22 cellular contexts compared by ENCODE assay signal in the genomic region with DNA sequence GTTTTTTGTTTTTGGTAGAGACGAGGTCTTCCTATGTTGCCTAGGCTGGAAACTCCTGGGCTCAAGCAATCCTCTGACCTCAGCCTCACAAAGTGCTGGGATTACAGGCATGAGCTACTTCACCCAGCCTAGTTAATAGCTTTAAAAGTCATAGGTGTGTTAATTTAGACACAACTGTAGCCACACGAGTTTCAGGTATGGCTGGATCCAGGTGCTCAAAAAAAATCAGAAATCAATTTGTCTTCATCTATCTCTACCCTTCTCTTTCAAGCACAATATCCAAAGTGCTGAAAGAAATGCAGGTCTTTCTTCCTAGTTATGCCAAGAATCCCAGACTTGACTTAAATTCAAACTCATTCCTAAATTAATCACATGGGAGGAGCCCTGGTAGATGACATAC. TPM values are rescaled to one million over a fixed set of nuclear protein-coding genes. Genes with fewer than 3 reads are reported as not detected.
A peak's percentile ranks its signal among the peaks of the same experiment; 100 is the strongest.
DNase-seq lines count a peak whose midpoint lies in the region; ATAC-seq, FAIRE-seq and TF ChIP-seq lines count a peak whose summit lies in the region.
"Had no signal": no experiment of that assay in that cellular context is flagged by ENCODE, and none has a peak within 500 bp of the region (broad histone marks: within the 10 kb centered on the region; RNA-seq: fewer than 3 reads in every experiment).

No MANE protein-coding gene starts in this region.

- TF ChIP-seq CTCF in HepG2 (CRISPR knock-in tag; IDR thresholded peaks at IDR 0.05), result no peak
- no peak for TF ChIP-seq CTCF in right lobe of liver (IDR thresholded peaks at IDR 0.05)
- no peak for TF ChIP-seq CTCF in neural progenitor cell (IDR thresholded peaks at IDR 0.05)

- POLR2A ChIA-PET in HepG2 (lab: Yijun Ruan, JAX), result interaction anchor here (0.9 to 2.2 kb wide), 10 partner anchors 9 to 62 kb away, joined by 3 to 21 read pairs (median 8); a partner anchor contains a TSS

- no peak for TF ChIP-seq RAD21 in HepG2 (CRISPR knock-in tag; IDR thresholded peaks at IDR 0.05)

- 64% methylated on average over 2 of the region's 2 CpGs for WGBS in HepG2 (ENCODE audit: low lambda C conversion rate)
- WGBS in right lobe of liver (ENCODE audit: insufficient coverage, low coverage, low lambda C conversion rate, missing lambda C conversion rate), result 92% methylated on average over 2 of the region's 2 CpGs

- FAIRE-seq in HepG2 (lab: Jason Lieb, UNC), result no peak
- FAIRE-seq: A549, D721Med, G401.6, GM12891 had no signal

- no peaks in the 10 kb centered on the region for H3K27me3 ChIP-seq in HepG2 (ENCODE audit: control insufficient read depth in 1 of 2, insufficient read depth in 2 of 2, low read length in 2 of 2)
- H3K27me3 ChIP-seq in right lobe of liver, result no peaks in the 10 kb centered on the region
- no peaks in the 10 kb centered on the region for H3K27me3 ChIP-seq in neural progenitor cell
- no peaks in the 10 kb centered on the region for H3K27me3 ChIP-seq in HAP-1 (ENCODE audit: low read depth)
- H3K27me3 ChIP-seq: BLaER1 treated with 17β-estradiol and CSF1 and Interleukin-3, amounts not matched to agents 10 nM and 100 nM had no signal

- H3K4me3 ChIP-seq in HepG2 (replicated peaks in 1 of 3; ENCODE audit: insufficient read depth in 1 of 3, low read depth in 2 of 3, low read length in 3 of 3), result no peak overlapping the region
- H3K4me3 ChIP-seq in right lobe of liver, result no peak overlapping the region
- H3K4me3 ChIP-seq in neural progenitor cell, result no peak overlapping the region
- no peak overlapping the region for H3K4me3 ChIP-seq in HAP-1
- H3K4me3 ChIP-seq: A549; BLaER1 treated with 17β-estradiol and CSF1 and Interleukin-3, amounts not matched to agents 10 nM and 100 nM had no signal

- H3K9ac ChIP-seq in HepG2 (ENCODE audit: insufficient read depth, low read depth, low read length), result no peak overlapping the region
- H3K9ac ChIP-seq in neural progenitor cell, result no peak overlapping the region
- H3K9ac ChIP-seq: BLaER1 treated with 17β-estradiol and CSF1 and Interleukin-3, amounts not matched to agents 10 nM and 100 nM had no signal

- H3K27me3 Mint-ChIP-seq in neural progenitor cell (ENCODE audit: insufficient read depth, low read depth), result no peaks in the 10 kb centered on the region
- H3K27me3 Mint-ChIP-seq: B cell; CD4-positive, alpha-beta T cell had no signal

- no peak for TF ChIP-seq POLR2A in HepG2 (IDR thresholded peaks at IDR 0.05; ENCODE audit: insufficient read depth in 1 of 2, low read depth in 2 of 2, low read length in 2 of 2)
- no peak for TF ChIP-seq POLR2A in right lobe of liver (IDR thresholded peaks at IDR 0.05)

- H3K79me2 ChIP-seq in HepG2 (ENCODE audit: insufficient read depth, low read length), result no peaks in the 10 kb centered on the region
- H3K79me2 ChIP-seq in neural progenitor cell (ENCODE audit: low read depth), result no peaks in the 10 kb centered on the region

- H3K4me1 ChIP-seq in HepG2 (ENCODE audit: insufficient read depth, low read length), result peaks cover 85% of the 10 kb centered on the region
- no peaks in the 10 kb centered on the region for H3K4me1 ChIP-seq in right lobe of liver
- peaks cover 4% of the 10 kb centered on the region for H3K4me1 ChIP-seq in neural progenitor cell
- H3K4me1 ChIP-seq in HAP-1, result peaks cover 7% of the 10 kb centered on the region

- H3K9me3 Mint-ChIP-seq in neural progenitor cell, result no peaks in the 10 kb centered on the region
- H3K9me3 Mint-ChIP-seq in stimulated activated effector memory CD8-positive, alpha-beta T cell treated with anti-CD3 and anti-CD28 coated beads, Interleukin-12 subunit alpha, Interleukin-12 subunit beta, amount 100 ng/mL, for 72 hours, result no peaks in the 10 kb centered on the region
- H3K9me3 Mint-ChIP-seq: CD4-positive, alpha-beta T cell; CD8-positive, alpha-beta memory T cell had no signal

- peak overlapping the region; percentile 52 for H3K4me2 ChIP-seq in HepG2 (ENCODE audit: low read depth, low read length)
- no peak overlapping the region for H3K4me2 ChIP-seq in neural progenitor cell
- H3K4me2 ChIP-seq: A549; BLaER1 treated with 17β-estradiol and CSF1 and Interleukin-3, amounts not matched to agents 10 nM and 100 nM had no signal

- no peaks in the 10 kb centered on the region for H3K36me3 ChIP-seq in HepG2 (replicated peaks in 1 of 2; ENCODE audit: control insufficient read depth in 1 of 2, insufficient read depth in 2 of 2, low read length in 2 of 2)
- no peaks in the 10 kb centered on the region for H3K36me3 ChIP-seq in right lobe of liver
- H3K36me3 ChIP-seq in neural progenitor cell, result no peaks in the 10 kb centered on the region
- no peaks in the 10 kb centered on the region for H3K36me3 ChIP-seq in HAP-1 (replicated peaks)
- H3K36me3 ChIP-seq: BLaER1 treated with 17β-estradiol and CSF1 and Interleukin-3, amounts not matched to agents 10 nM and 100 nM had no signal

- ATAC-seq in HepG2, result no peak
- no peak for ATAC-seq in right lobe of liver
- ATAC-seq in stimulated activated effector memory CD8-positive, alpha-beta T cell treated with anti-CD3 and anti-CD28 coated beads, Interleukin-12 subunit alpha, Interleukin-12 subunit beta, amount 100 ng/mL, for 72 hours, result no peak
- no peak for ATAC-seq in GM21447 (IDR thresholded peaks at IDR 0.05; ENCODE audit: unreplicated experiment)

- no TSS peak for BruUV-seq in HepG2 (replicated peaks; lab: Mats Ljungman, UMichigan)

- H2AFZ ChIP-seq in HepG2 (ENCODE audit: low read length) (no peak overlapping the region), neural progenitor cell (replicated peaks) (no peak overlapping the region)

- intact Hi-C loops in HepG2 (cut with micrococcal nuclease; ENCODE audit: unreplicated experiment) (loop anchor here (1.0 to 2.0 kb wide), 4 partner anchors 32 to 74 kb away; no protein-coding TSS in a partner anchor), right lobe of liver (cut with DNase I) (loop anchor here (5.0 kb wide), 2 partner anchors 52 to 67 kb away; no protein-coding TSS in a partner anchor)

- no peaks in the 10 kb centered on the region for H3K36me3 Mint-ChIP-seq in neural progenitor cell
- no peaks in the 10 kb centered on the region for H3K36me3 Mint-ChIP-seq in stimulated activated effector memory CD8-positive, alpha-beta T cell treated with anti-CD3 and anti-CD28 coated beads, Interleukin-12 subunit alpha, Interleukin-12 subunit beta, amount 100 ng/mL, for 72 hours

- peaks cover 8% of the 10 kb centered on the region for H3K4me1 Mint-ChIP-seq in neural progenitor cell
- peaks cover 3% of the 10 kb centered on the region for H3K4me1 Mint-ChIP-seq in stimulated activated effector memory CD8-positive, alpha-beta T cell treated with anti-CD3 and anti-CD28 coated beads, Interleukin-12 subunit alpha, Interleukin-12 subunit beta, amount 100 ng/mL, for 72 hours
- H3K4me1 Mint-ChIP-seq: CD8-positive, alpha-beta memory T cell had no signal

- H3K4me3 Mint-ChIP-seq in neural progenitor cell, result no peak overlapping the region
- no peak overlapping the region for H3K4me3 Mint-ChIP-seq in stimulated activated effector memory CD8-positive, alpha-beta T cell treated with anti-CD3 and anti-CD28 coated beads, Interleukin-12 subunit alpha, Interleukin-12 subunit beta, amount 100 ng/mL, for 72 hours
- H3K4me3 Mint-ChIP-seq: B cell; CD4-positive, alpha-beta T cell; CD8-positive, alpha-beta memory T cell had no signal

- H3K27ac ChIP-seq in HepG2 (ENCODE audit: extremely low read length, insufficient read depth, low read length) (no peak overlapping the region), right lobe of liver (no peak overlapping the region), neural progenitor cell (no peak overlapping the region)
- H3K27ac ChIP-seq: 22Rv1; A549; BLaER1 treated with 17β-estradiol and CSF1 and Interleukin-3, amounts not matched to agents 10 nM and 100 nM; C4-2B had no signal

- no peaks in the 10 kb centered on the region for H3K9me3 ChIP-seq in HepG2 (ENCODE audit: low read length)
- H3K9me3 ChIP-seq in right lobe of liver, result no peaks in the 10 kb centered on the region
- no peaks in the 10 kb centered on the region for H3K9me3 ChIP-seq in neural progenitor cell (ENCODE audit: low read depth)
- no peaks in the 10 kb centered on the region for H3K9me3 ChIP-seq in HAP-1
- H3K9me3 ChIP-seq: A549; BLaER1 treated with 17β-estradiol and CSF1 and Interleukin-3, amounts not matched to agents 10 nM and 100 nM had no signal

- no peak for DNase-seq in HepG2 (ENCODE audit: low spot score)
- DNase-seq in right lobe of liver, result no peak
- no peak for DNase-seq in neural progenitor cell (ENCODE audit: low spot score)
- DNase-seq in stimulated activated effector memory CD8-positive, alpha-beta T cell treated with anti-CD3 and anti-CD28 coated beads, Interleukin-12 subunit alpha, Interleukin-12 subunit beta, amount 100 ng/mL, for 72 hours (ENCODE audit: low spot score in 2 of 2), result no peak
- DNase-seq in HAP-1 (ENCODE audit: low spot score in 2 of 2), result no peak
- no peak for DNase-seq in stimulated activated CD4-positive, alpha-beta T cell treated with anti-CD3 and anti-CD28 coated beads, Interleukin-4, amount 100 ng/mL, for 4 hours
- DNase-seq: AML-193; Calu3; CD4-positive, alpha-beta T cell; CD8-positive, alpha-beta memory T cell; COR-L47; DMS79 treated with DMSO at 0.1 percent for 48 hours; GF-D8 had no signal

- H4K20me1 ChIP-seq in HepG2 (ENCODE audit: insufficient read depth, low read length) (no peaks in the 10 kb centered on the region), neural progenitor cell (ENCODE audit: low read depth) (no peaks in the 10 kb centered on the region)
- H4K20me1 ChIP-seq: BLaER1 treated with 17β-estradiol and CSF1 and Interleukin-3, amounts not matched to agents 10 nM and 100 nM had no signal

- H3F3A ChIP-seq in neural progenitor cell (ENCODE audit: low read depth), result peaks cover 3% of the 10 kb centered on the region

- TF ChIP-seq EP300 in HepG2 (IDR thresholded peaks at IDR 0.05; ENCODE audit: low read depth in 2 of 2, low read length in 2 of 2), result no peak
- TF ChIP-seq EP300 in HepG2 (CRISPR knock-in tag; IDR thresholded peaks at IDR 0.05; ENCODE audit: borderline replicate concordance), result no peak

- in situ Hi-C loops in HepG2 (cut with HindIII; ENCODE audit: extremely low pct_ligation_motif_present, low pct_unique_long_range_greater_than_20kb), result loop anchor here (5.0 kb wide), 1 partner anchor 52 kb away; no protein-coding TSS in a partner anchor
- in situ Hi-C loops in HAP-1 (cut with MboI; ENCODE audit: low sequenced_read_pairs), result no loop called here

- CTCF ChIA-PET in HepG2 (lab: Yijun Ruan, JAX; ENCODE audit: low intra/inter-chr PET ratio, low total read pairs), result interaction anchor here (1.0 to 2.4 kb wide), 5 partner anchors 29 to 75 kb away, joined by 3 to 91 read pairs (median 10); a partner anchor contains a TSS

- H3K27ac Mint-ChIP-seq in neural progenitor cell, result peak overlapping the region; percentile 21
- peak overlapping the region; percentile 37 for H3K27ac Mint-ChIP-seq in stimulated activated effector memory CD8-positive, alpha-beta T cell treated with anti-CD3 and anti-CD28 coated beads, Interleukin-12 subunit alpha, Interleukin-12 subunit beta, amount 100 ng/mL, for 72 hours
- H3K27ac Mint-ChIP-seq: CD4-positive, alpha-beta T cell; CD8-positive, alpha-beta memory T cell had no signal

RNA-seq across cellular contexts. Expression of a gene that starts 23.9 kb away (rescaled TPM):
- total RNA-seq in HepG2 (2016; rRNA removed; fragmentation: Illumina TruSeq; extraction: Trizol) (19.5 and 27.6 TPM in 2 replicates), right lobe of liver (1 to 10 TPM; 5.5 to 9.8 (median 7.4) TPM), neural progenitor cell (ENCODE audit: low replicate concordance) (40.9 and 66.7 TPM in 2 replicates)
- 12.4 and 15.0 TPM in 2 replicates for total RNA-seq in HepG2 (2016; cell fraction: cytosol; rRNA removed; fragmentation: Illumina TruSeq; extraction: Trizol; ENCODE audit: low read depth)
- total RNA-seq in HepG2 (2016; cell fraction: insoluble cytoplasmic fraction; rRNA removed; fragmentation: Illumina TruSeq; extraction: Trizol), result 20.6 and 26.6 TPM in 2 replicates
- total RNA-seq in HepG2 (2016; cell fraction: membrane; rRNA removed; fragmentation: Illumina TruSeq; extraction: Trizol), result 21.9 and 26.0 TPM in 2 replicates
- total RNA-seq in HepG2 (2016; cell fraction: nucleus; rRNA removed; fragmentation: Illumina TruSeq; extraction: Trizol), result 10.7 and 12.4 TPM in 2 replicates
- polyA plus RNA-seq in HepG2 (2011; rRNA removed), result 5.7 and 8.6 TPM in 2 replicates
- 4.2 and 5.6 TPM in 2 replicates for polyA plus RNA-seq in HepG2 (2011; cell fraction: cytosol; rRNA removed)
- 2.1 and 3.9 TPM in 2 replicates for polyA plus RNA-seq in HepG2 (2011; cell fraction: nucleus; rRNA removed)
- polyA plus RNA-seq in HepG2 (2012), result 12.9 and 18.1 TPM in 2 replicates
- 8.5 and 11.4 TPM in 2 replicates for polyA plus RNA-seq in HepG2 (2016; cell fraction: cytosol; fragmentation: Illumina TruSeq; extraction: Trizol; ENCODE audit: low read depth)
- 31.9 and 33.4 TPM in 2 replicates for polyA plus RNA-seq in HepG2 (2016; cell fraction: insoluble cytoplasmic fraction; fragmentation: Illumina TruSeq; extraction: Trizol; ENCODE audit: low read depth)
- 14.6 and 16.7 TPM in 2 replicates for polyA plus RNA-seq in HepG2 (2016; cell fraction: membrane; fragmentation: Illumina TruSeq; extraction: Trizol; ENCODE audit: low read depth)
- 17.0 and 18.6 TPM in 2 replicates for polyA plus RNA-seq in HepG2 (2016; cell fraction: nucleus; fragmentation: Illumina TruSeq; extraction: Trizol; ENCODE audit: insufficient read depth, low read depth)
- polyA minus RNA-seq in HepG2 (2011; rRNA and poly(A)+ RNA removed; ENCODE audit: low replicate concordance), result 3.1 and 4.3 TPM in 2 replicates
- polyA minus RNA-seq in HepG2 (2011; cell fraction: cytosol; rRNA and poly(A)+ RNA removed), result 5.7 and 6.3 TPM in 2 replicates
- polyA minus RNA-seq in HepG2 (2011; cell fraction: nucleus; rRNA and poly(A)+ RNA removed), result 10.3 and 11.4 TPM in 2 replicates

RNA-seq across cellular contexts. Expression of a gene that starts 29.3 kb away (rescaled TPM):
- 130 and 138 TPM in 2 replicates for total RNA-seq in HepG2 (2016; rRNA removed; fragmentation: Illumina TruSeq; extraction: Trizol)
- 22.1 and 23.2 TPM in 2 replicates for total RNA-seq in HepG2 (2016; cell fraction: cytosol; rRNA removed; fragmentation: Illumina TruSeq; extraction: Trizol; ENCODE audit: low read depth)
- 114 and 146 TPM in 2 replicates for total RNA-seq in HepG2 (2016; cell fraction: insoluble cytoplasmic fraction; rRNA removed; fragmentation: Illumina TruSeq; extraction: Trizol)
- total RNA-seq in HepG2 (2016; cell fraction: membrane; rRNA removed; fragmentation: Illumina TruSeq; extraction: Trizol), result 63.0 and 65.0 TPM in 2 replicates
- total RNA-seq in HepG2 (2016; cell fraction: nucleus; rRNA removed; fragmentation: Illumina TruSeq; extraction: Trizol), result 59.4 and 71.5 TPM in 2 replicates
- polyA plus RNA-seq in HepG2 (2011; rRNA removed), result 267 and 269 TPM in 2 replicates
- 182 and 277 TPM in 2 replicates for polyA plus RNA-seq in HepG2 (2011; cell fraction: cytosol; rRNA removed)
- 334 and 385 TPM in 2 replicates for polyA plus RNA-seq in HepG2 (2011; cell fraction: nucleus; rRNA removed)
- polyA plus RNA-seq in HepG2 (2012), result 220 and 249 TPM in 2 replicates
- 21.5 and 27.7 TPM in 2 replicates for polyA plus RNA-seq in HepG2 (2016; cell fraction: cytosol; fragmentation: Illumina TruSeq; extraction: Trizol; ENCODE audit: low read depth)
- 122 and 156 TPM in 2 replicates for polyA plus RNA-seq in HepG2 (2016; cell fraction: insoluble cytoplasmic fraction; fragmentation: Illumina TruSeq; extraction: Trizol; ENCODE audit: low read depth)
- polyA plus RNA-seq in HepG2 (2016; cell fraction: membrane; fragmentation: Illumina TruSeq; extraction: Trizol; ENCODE audit: low read depth), result 42.5 and 45.9 TPM in 2 replicates
- polyA plus RNA-seq in HepG2 (2016; cell fraction: nucleus; fragmentation: Illumina TruSeq; extraction: Trizol; ENCODE audit: insufficient read depth, low read depth), result 148 and 163 TPM in 2 replicates
- 33.0 and 786 TPM in 2 replicates for polyA minus RNA-seq in HepG2 (2011; rRNA and poly(A)+ RNA removed; ENCODE audit: low replicate concordance)
- polyA minus RNA-seq in HepG2 (2011; cell fraction: cytosol; rRNA and poly(A)+ RNA removed), result 198 TPM in 2 replicates
- polyA minus RNA-seq in HepG2 (2011; cell fraction: nucleus; rRNA and poly(A)+ RNA removed), result 79.2 and 86.4 TPM in 2 replicates
- 100 to 1,000 TPM in 2 of 6 experiments, 10 to 100 TPM in 4; 30.8 to 163 (median 92.0) TPM for total RNA-seq in right lobe of liver
- total RNA-seq in neural progenitor cell (ENCODE audit: low replicate concordance), result 21.6 and 37.7 TPM in 2 replicates
